9 cellular contexts compared by ENCODE assay signal in genomic region chr3:120615863-120616599, GRCh38. TPM values are rescaled to one million over a fixed set of nuclear protein-coding genes. Genes with fewer than 3 reads are reported as not detected.
DNase-seq lines count a peak whose midpoint lies in the region; ATAC-seq and TF ChIP-seq lines count a peak whose summit lies in the region.
"Had no signal": no experiment of that assay in that cellular context is flagged by ENCODE, and none has a peak within 500 bp of the region (broad histone marks: within the 10 kb centered on the region; RNA-seq: fewer than 3 reads in every experiment).

No MANE protein-coding gene starts in this region.

- H3K4me3 ChIP-seq in PC-3 (ENCODE audit: low read length), result no peak overlapping the region
- no peak overlapping the region for H3K4me3 ChIP-seq in psoas muscle

- H3F3A ChIP-seq in PC-3 (ENCODE audit: low read length, unreplicated experiment), result no peaks in the 10 kb centered on the region

- no peaks in the 10 kb centered on the region for H3K36me3 ChIP-seq in PC-3 (ENCODE audit: low read depth, low read length)
- no peaks in the 10 kb centered on the region for H3K36me3 ChIP-seq in psoas muscle (ENCODE audit: insufficient read depth in 1 of 2, low read depth in 1 of 2)

- CTCF ChIA-PET in PC-3 (lab: Charles Lee), result interaction anchor here (0.6 kb wide), 1 partner anchor 48 kb away, joined by 3 read pairs; no protein-coding TSS in a partner anchor

- H3K4me3 Mint-ChIP-seq in stimulated activated effector memory CD8-positive, alpha-beta T cell treated with anti-CD3 and anti-CD28 coated beads, Interleukin-12 subunit alpha, Interleukin-12 subunit beta, amount 100 ng/mL, for 72 hours, result no peak overlapping the region

- H3K36me3 Mint-ChIP-seq in stimulated activated effector memory CD8-positive, alpha-beta T cell treated with anti-CD3 and anti-CD28 coated beads, Interleukin-12 subunit alpha, Interleukin-12 subunit beta, amount 100 ng/mL, for 72 hours, result no peaks in the 10 kb centered on the region

- H2AFZ ChIP-seq in PC-3 (ENCODE audit: low read length), result peak overlapping the region; percentile 73

- H3K27me3 ChIP-seq in PC-3 (ENCODE audit: low read length) (no peaks in the 10 kb centered on the region), foreskin keratinocyte (no peaks in the 10 kb centered on the region), psoas muscle (ENCODE audit: insufficient read depth in 3 of 3, low read length in 2 of 3) (no peaks in the 10 kb centered on the region)

- DNase-seq in G401 (ENCODE audit: low spot score) (peak; percentile 20), PC-3 (peak; percentile 40), foreskin keratinocyte (peak in 1 of 2 donors; percentile 11), psoas muscle (peak; percentile 56 to 63), erythroblast (lab: John Stamatoyannopoulos, UW) (no peak)
- DNase-seq in stimulated activated effector memory CD8-positive, alpha-beta T cell treated with anti-CD3 and anti-CD28 coated beads, Interleukin-12 subunit alpha, Interleukin-12 subunit beta, amount 100 ng/mL, for 72 hours (ENCODE audit: low spot score in 2 of 2), result no peak
- DNase-seq in activated effector memory CD4-positive, alpha-beta T cell treated with Interleukin-2 at 50 U/mL for 16 hours, result no peak
- no peak for DNase-seq in activated CD8-positive, alpha-beta memory T cell treated with anti-CD3 and anti-CD28 coated beads, Interleukin-2, amount 50 U/mL, for 48 hours
- DNase-seq: NCI-H510A had no signal

- no peaks in the 10 kb centered on the region for H3K9me3 ChIP-seq in PC-3 (ENCODE audit: low read length)
- H3K9me3 ChIP-seq in psoas muscle, result no peaks in the 10 kb centered on the region

- H3K9ac ChIP-seq in PC-3 (ENCODE audit: low read length), result no peak overlapping the region

- H3K4me1 Mint-ChIP-seq in stimulated activated effector memory CD8-positive, alpha-beta T cell treated with anti-CD3 and anti-CD28 coated beads, Interleukin-12 subunit alpha, Interleukin-12 subunit beta, amount 100 ng/mL, for 72 hours, result no peaks in the 10 kb centered on the region

- H3K79me2 ChIP-seq in PC-3 (ENCODE audit: low read length), result no peaks in the 10 kb centered on the region

- H3K27ac Mint-ChIP-seq in stimulated activated effector memory CD8-positive, alpha-beta T cell treated with anti-CD3 and anti-CD28 coated beads, Interleukin-12 subunit alpha, Interleukin-12 subunit beta, amount 100 ng/mL, for 72 hours, result no peak overlapping the region

- H3K4me1 ChIP-seq in PC-3 (ENCODE audit: insufficient read depth, low read length) (peaks cover 11% of the 10 kb centered on the region), foreskin keratinocyte (no peaks in the 10 kb centered on the region), psoas muscle (no peaks in the 10 kb centered on the region)

- WGBS in psoas muscle, 3 donors, result 51 to 63% (median 57%) methylated on average over 13 of the region's 13 CpGs

- POLR2A ChIA-PET in PC-3 (lab: Charles Lee; ENCODE audit: unreplicated experiment), result no interaction called here

- ATAC-seq in PC-3 (no peak; the same call in 1 of the 2 replicates), foreskin keratinocyte (peak; percentile 38), psoas muscle (peak in 3 of 4 donors; percentile 49 to 66 (median 50))
- no peak for ATAC-seq in stimulated activated effector memory CD8-positive, alpha-beta T cell treated with anti-CD3 and anti-CD28 coated beads, Interleukin-12 subunit alpha, Interleukin-12 subunit beta, amount 100 ng/mL, for 72 hours

- in situ Hi-C loops in G401 (cut with HindIII; ENCODE audit: low sequenced_read_pairs), result no loop called here

- H3K9me3 Mint-ChIP-seq in stimulated activated effector memory CD8-positive, alpha-beta T cell treated with anti-CD3 and anti-CD28 coated beads, Interleukin-12 subunit alpha, Interleukin-12 subunit beta, amount 100 ng/mL, for 72 hours, result no peaks in the 10 kb centered on the region

- TF ChIP-seq CTCF in PC-3 (conservative IDR thresholded peaks at IDR 0.05; ENCODE audit: low read depth, low read length) (no peak), foreskin keratinocyte (conservative IDR thresholded peaks at IDR 0.05) (no peak), psoas muscle (IDR thresholded peaks at IDR 0.05) (no peak)

- no peak for TF ChIP-seq POLR2A in erythroblast (IDR thresholded peaks at IDR 0.05; ENCODE audit: low read length)

- H3K4me2 ChIP-seq in PC-3 (ENCODE audit: low read length), result no peak overlapping the region

- H3K27ac ChIP-seq in PC-3 (ENCODE audit: low read length) (peak overlapping the region; percentile 27), foreskin keratinocyte (no peak overlapping the region), psoas muscle (no peak overlapping the region)

- H3K9me2 ChIP-seq in PC-3 (replicated peaks; ENCODE audit: low read length), result no peaks in the 10 kb centered on the region

- intact Hi-C loops in PC-3 (cut with micrococcal nuclease), result no loop called here
- intact Hi-C loops in psoas muscle (cut with DNase I), result no loop called here

- BruUV-seq in PC-3 (replicated peaks; lab: Mats Ljungman, UMichigan), result no TSS peak

- no peaks in the 10 kb centered on the region for H4K20me1 ChIP-seq in PC-3 (ENCODE audit: low read length)

RNA-seq across cellular contexts. Expression of gene NDUFB4, which starts 19.9 kb away (rescaled TPM):
- total RNA-seq in G401 (2014; rRNA removed; shearing (Covaris generic)), result 127 and 148 TPM in 2 replicates
- total RNA-seq in PC-3 (2014; rRNA removed) (239 and 283 TPM in 2 replicates), foreskin keratinocyte (164 and 169 TPM in 2 replicates), psoas muscle (100 to 1,000 TPM; 301 to 379 (median 314) TPM)
- polyA plus RNA-seq in foreskin keratinocyte (264 and 273 TPM in 2 replicates), psoas muscle (100 to 1,000 TPM; 297 to 542 (median 382) TPM)

Comparison
In these comparisons a context has a peak if more than half of its experiments do, and no peak if none do; other contexts are left out.
1. DNase-seq: peak in G401 (single experiment), PC-3 (single experiment) and psoas muscle (2 of 2); none in stimulated activated effector memory CD8-positive, alpha-beta T cell treated with anti-CD3 and anti-CD28 coated beads, Interleukin-12 subunit alpha, Interleukin-12 subunit beta, amount 100 ng/mL, for 72 hours (0 of 2), activated effector memory CD4-positive, alpha-beta T cell treated with Interleukin-2 at 50 U/mL for 16 hours (single experiment), activated CD8-positive, alpha-beta memory T cell treated with anti-CD3 and anti-CD28 coated beads, Interleukin-2, amount 50 U/mL, for 48 hours (single experiment) and erythroblast (0 of 2).
2. ATAC-seq: peak in foreskin keratinocyte (single experiment) and psoas muscle (3 of 4); none in PC-3 (single experiment) and stimulated activated effector memory CD8-positive, alpha-beta T cell treated with anti-CD3 and anti-CD28 coated beads, Interleukin-12 subunit alpha, Interleukin-12 subunit beta, amount 100 ng/mL, for 72 hours (single experiment).